8 cellular contexts compared by ENCODE assay signal in genomic region chr9:109315889-109316640, GRCh38. TPM values are rescaled to one million over a fixed set of nuclear protein-coding genes. Genes with fewer than 3 reads are reported as not detected.
DNase-seq lines count a peak whose midpoint lies in the region; ATAC-seq and TF ChIP-seq lines count a peak whose summit lies in the region.

No MANE protein-coding gene starts in this region.

- no peak for TF ChIP-seq CTCF in fibroblast of the aortic adventitia (IDR thresholded peaks at IDR 0.05; ENCODE audit: insufficient read depth, low read length)

- no peak for ATAC-seq in GM21367 (IDR thresholded peaks at IDR 0.05; ENCODE audit: unreplicated experiment)
- no peak for ATAC-seq in GM21423 (IDR thresholded peaks at IDR 0.05; ENCODE audit: unreplicated experiment)

- DNase-seq in HPDE6-E6E7 (ENCODE audit: extremely low spot score) = peak; percentile 93
- peak; percentile 50 to 84 for DNase-seq in NOMO-1 (lab: John Stamatoyannopoulos, UW; ENCODE audit: unreplicated experiment in 2 of 2)
- peak; percentile 80 for DNase-seq in fibroblast of the aortic adventitia (ENCODE audit: low read depth)
- DNase-seq in renal cortical epithelial cell (ENCODE audit: low read depth) = peak; percentile 92
- no peak for DNase-seq in stimulated activated CD4-positive, alpha-beta T cell treated with anti-CD3 and anti-CD28 coated beads, Interleukin-4, amount 100 ng/mL, for 24 hours
- no peak for DNase-seq in OCI-M1 (lab: John Stamatoyannopoulos, UW)

- no peak overlapping the region for H3K4me3 ChIP-seq in fibroblast of the aortic adventitia (ENCODE audit: low read depth, low read length)

RNA-seq across cellular contexts. Expression of gene EPB41L4B, which starts 4.8 kb away (rescaled TPM):
- total RNA-seq in fibroblast of the aortic adventitia (ENCODE audit: low replicate concordance) = 0.08 and 1.8 TPM in 2 replicates
- total RNA-seq in renal cortical epithelial cell = 5.8 and 13.5 TPM in 2 replicates

Comparison
In these comparisons a context has a peak if more than half of its experiments do, and no peak if none do; other contexts are left out.
1. DNase-seq: peak in HPDE6-E6E7 (single experiment), NOMO-1 (2 of 2), fibroblast of the aortic adventitia (single experiment) and renal cortical epithelial cell (single experiment); none in stimulated activated CD4-positive, alpha-beta T cell treated with anti-CD3 and anti-CD28 coated beads, Interleukin-4, amount 100 ng/mL, for 24 hours (single experiment) and OCI-M1 (single experiment).